ENCODE assay signal across 11 cellular contexts in genomic region chr3:34012102-34012461, GRCh38.
DNase-seq lines count a peak whose midpoint lies in the region; ATAC-seq, FAIRE-seq and TF ChIP-seq lines count a peak whose summit lies in the region.
"Had no signal": no experiment of that assay in that cellular context is flagged by ENCODE, and none has a peak within 500 bp of the region (broad histone marks: within the 10 kb centered on the region; RNA-seq: fewer than 3 reads in every experiment).

No MANE protein-coding gene starts in this region.

- DNase-seq in GM04503 (ENCODE audit: low read depth) (peak; percentile 95), NCI-H82 (lab: John Stamatoyannopoulos, UW) (peak; percentile 86), epidermal melanocyte (ENCODE audit: insufficient read length, low spot score) (peak; percentile 84), pancreas (no peak), NCI-H128 (lab: John Stamatoyannopoulos, UW; ENCODE audit: unreplicated experiment) (no peak), T-cell (no peak), DMS79 treated with DMSO at 0.1 percent for 48 hours (lab: John Stamatoyannopoulos, UW) (no peak)
- DNase-seq in effector memory CD4-positive, alpha-beta T cell = no peak
- DNase-seq: activated CD4-positive, alpha-beta T cell treated with anti-CD3 and anti-CD28 coated beads, Interleukin-2, amount 10 ng/mL, durations not matched to agents 7 days and 5 days; erythroblast had no signal

- H3K36me3 ChIP-seq in pancreas = no peaks in the 10 kb centered on the region
- H3K36me3 ChIP-seq in effector memory CD4-positive, alpha-beta T cell (ENCODE audit: control insufficient read depth, insufficient read depth, low read length) = no peaks in the 10 kb centered on the region

- H3K27ac ChIP-seq in pancreas = no peak overlapping the region
- H3K27ac ChIP-seq in effector memory CD4-positive, alpha-beta T cell (ENCODE audit: insufficient read depth, low read length, poor library complexity, severe bottlenecking) = no peak overlapping the region
- H3K27ac ChIP-seq: HL-60 had no signal

- no peaks in the 10 kb centered on the region for H3K36me3 Mint-ChIP-seq in T-cell

- H3K4me3 Mint-ChIP-seq in T-cell = no peak overlapping the region
- H3K4me3 Mint-ChIP-seq: activated CD4-positive, alpha-beta T cell treated with anti-CD3 and anti-CD28 coated beads, Interleukin-2, amount 10 ng/mL, durations not matched to agents 7 days and 5 days had no signal

- POLR2A ChIA-PET in T-cell (lab: Charles Lee) = no interaction called here

- H3K4me1 Mint-ChIP-seq in T-cell = peaks cover 10 to 17% (median 11%) of the 10 kb centered on the region in 3 donors

- CTCF ChIA-PET in T-cell (lab: Charles Lee) = no interaction called here

- peak in 3 of 4 donors; percentile 57 to 88 (median 70) for ATAC-seq in pancreas
- ATAC-seq in T-cell (replicated peaks in 1 of 4) = no peak

- H3K4me1 ChIP-seq in pancreas = no peaks in the 10 kb centered on the region
- peaks cover 7% of the 10 kb centered on the region for H3K4me1 ChIP-seq in effector memory CD4-positive, alpha-beta T cell (ENCODE audit: control insufficient read depth, insufficient read depth, low read length, poor library complexity, severe bottlenecking)

- no peaks in the 10 kb centered on the region for H3K9me3 Mint-ChIP-seq in T-cell
- H3K9me3 Mint-ChIP-seq: activated CD4-positive, alpha-beta T cell treated with anti-CD3 and anti-CD28 coated beads, Interleukin-2, amount 10 ng/mL, durations not matched to agents 7 days and 5 days had no signal

- H3K9me3 ChIP-seq in pancreas = no peaks in the 10 kb centered on the region
- H3K9me3 ChIP-seq in effector memory CD4-positive, alpha-beta T cell (ENCODE audit: control insufficient read depth, low read length) = no peaks in the 10 kb centered on the region

- H3K27me3 Mint-ChIP-seq in T-cell = no peaks in the 10 kb centered on the region
- H3K27me3 Mint-ChIP-seq: activated CD4-positive, alpha-beta T cell treated with anti-CD3 and anti-CD28 coated beads, Interleukin-2, amount 10 ng/mL, durations not matched to agents 7 days and 5 days had no signal

- no peak overlapping the region for H3K27ac Mint-ChIP-seq in T-cell
- H3K27ac Mint-ChIP-seq: activated CD4-positive, alpha-beta T cell treated with anti-CD3 and anti-CD28 coated beads, Interleukin-2, amount 10 ng/mL, durations not matched to agents 7 days and 5 days had no signal

- no peak for TF ChIP-seq CTCF in pancreas (IDR thresholded peaks at IDR 0.05)

- WGBS in pancreas, 2 donors = 33 to 45% methylated on average over 2 of the region's 2 CpGs

- no peak overlapping the region for H3K4me3 ChIP-seq in pancreas
- H3K4me3 ChIP-seq in effector memory CD4-positive, alpha-beta T cell (ENCODE audit: insufficient read depth, low read depth, low read length, poor library complexity, severe bottlenecking) = no peak overlapping the region

- no peaks in the 10 kb centered on the region for H3K27me3 ChIP-seq in pancreas
- H3K27me3 ChIP-seq in effector memory CD4-positive, alpha-beta T cell (replicated peaks; ENCODE audit: control insufficient read depth, insufficient read depth, low read length, poor library complexity, severe bottlenecking) = no peaks in the 10 kb centered on the region

- intact Hi-C loops in pancreas (cut with DNase I) = no loop called here

- no peak for FAIRE-seq in pancreas (lab: Jason Lieb, UNC)

Comparison
In these comparisons a context has a peak if more than half of its experiments do, and no peak if none do; other contexts are left out.
1. DNase-seq: peak in GM04503 (single experiment), NCI-H82 (single experiment) and epidermal melanocyte (single experiment); none in pancreas (0 of 6), NCI-H128 (single experiment), T-cell (0 of 34), DMS79 treated with DMSO at 0.1 percent for 48 hours (single experiment) and effector memory CD4-positive, alpha-beta T cell (0 of 3).
2. ATAC-seq: peak in pancreas (3 of 4); none in T-cell (0 of 4).